Comparison of ENCODE assay signal across 17 cellular contexts in genomic region chr13:30026093-30026492, GRCh38.
DNase-seq lines count a peak whose midpoint lies in the region; ATAC-seq and TF ChIP-seq lines count a peak whose summit lies in the region.
"Had no signal": no experiment of that assay in that cellular context is flagged by ENCODE, and none has a peak within 500 bp of the region (broad histone marks: within the 10 kb centered on the region; RNA-seq: fewer than 3 reads in every experiment).

No MANE protein-coding gene starts in this region.

- H3K36me3 ChIP-seq in H7 (replicated peaks; ENCODE audit: control insufficient read depth, insufficient read depth, low read length) (no peaks in the 10 kb centered on the region), upper lobe of right lung (no peaks in the 10 kb centered on the region)
- H3K36me3 ChIP-seq: thyroid gland had no signal

- H3K9me3 ChIP-seq in upper lobe of right lung = no peaks in the 10 kb centered on the region
- H3K9me3 ChIP-seq: thyroid gland had no signal

- peaks cover 4% of the 10 kb centered on the region for H3K4me1 Mint-ChIP-seq in activated CD8-positive, alpha-beta memory T cell treated with anti-CD3 and anti-CD28 coated beads, Interleukin-2, amount 10 ng/mL, durations not matched to agents 7 days and 5 days

- intact Hi-C loops in upper lobe of right lung (cut with DNase I) = no loop called here

- peak; percentile 83 for DNase-seq in AG20443 (ENCODE audit: low spot score)
- DNase-seq in LHCN-M2 (ENCODE audit: low read depth) = peak; percentile 77
- DNase-seq in dedifferentiated amniotic fluid mesenchymal stem cell (ENCODE audit: extremely low spot score) = peak; percentile 28
- peak; percentile 17 for DNase-seq in mucosa of gallbladder (ENCODE audit: low spot score)
- DNase-seq in activated CD8-positive, alpha-beta memory T cell treated with anti-CD3 and anti-CD28 coated beads, Interleukin-2, amount 10 ng/mL, durations not matched to agents 7 days and 5 days = no peak
- DNase-seq in H7 = no peak
- DNase-seq in upper lobe of right lung = no peak
- DNase-seq: ACHN; amygdala; foreskin keratinocyte; nephron progenitor cell; Right ventricle myocardium superior; stimulated activated CD4-positive, alpha-beta T cell treated with anti-CD3 and anti-CD28 coated beads, Interleukin-2, amount 100 ng/mL, for 24 hours; stimulated activated CD8-positive, alpha-beta memory T cell treated with anti-CD3 and anti-CD28 coated beads, Interleukin-4, amount 100 ng/mL, for 48 hours had no signal

- no peak for TF ChIP-seq CTCF in upper lobe of right lung (IDR thresholded peaks at IDR 0.05)

- no peaks in the 10 kb centered on the region for H3K9me3 Mint-ChIP-seq in activated CD8-positive, alpha-beta memory T cell treated with anti-CD3 and anti-CD28 coated beads, Interleukin-2, amount 10 ng/mL, durations not matched to agents 7 days and 5 days (ENCODE audit: low read depth)
- H3K9me3 Mint-ChIP-seq: nephron progenitor cell had no signal

- no peak for ATAC-seq in activated CD8-positive, alpha-beta memory T cell treated with anti-CD3 and anti-CD28 coated beads, Interleukin-2, amount 10 ng/mL, durations not matched to agents 7 days and 5 days
- ATAC-seq in HG02884 (IDR thresholded peaks at IDR 0.05; ENCODE audit: unreplicated experiment) = no peak
- no peak for ATAC-seq in upper lobe of right lung
- ATAC-seq: foreskin keratinocyte had no signal

- H3K4me3 ChIP-seq in H7 (ENCODE audit: insufficient read depth, low read depth, low read length) (no peak overlapping the region), upper lobe of right lung (no peak overlapping the region)
- H3K4me3 ChIP-seq: lung, thyroid gland had no signal

- no peaks in the 10 kb centered on the region for H3K27me3 ChIP-seq in H7 (ENCODE audit: control insufficient read depth, insufficient read depth, low read length)
- H3K27me3 ChIP-seq in upper lobe of right lung = no peaks in the 10 kb centered on the region
- H3K27me3 ChIP-seq: foreskin keratinocyte, thyroid gland had no signal

- no peaks in the 10 kb centered on the region for H3K4me1 ChIP-seq in upper lobe of right lung

- no peaks in the 10 kb centered on the region for H3K27me3 Mint-ChIP-seq in activated CD8-positive, alpha-beta memory T cell treated with anti-CD3 and anti-CD28 coated beads, Interleukin-2, amount 10 ng/mL, durations not matched to agents 7 days and 5 days

- H3K4me3 Mint-ChIP-seq in activated CD8-positive, alpha-beta memory T cell treated with anti-CD3 and anti-CD28 coated beads, Interleukin-2, amount 10 ng/mL, durations not matched to agents 7 days and 5 days = no peak overlapping the region
- H3K4me3 Mint-ChIP-seq: nephron progenitor cell had no signal

- CTCF ChIA-PET in activated CD8-positive, alpha-beta memory T cell treated with anti-CD3 and anti-CD28 coated beads, Interleukin-2, amount 10 ng/mL, durations not matched to agents 7 days and 5 days (lab: Charles Lee) = interaction anchor here (1.1 kb wide), 1 partner anchor 13 kb away, joined by 3 read pairs; no protein-coding TSS in a partner anchor

- H3K27ac Mint-ChIP-seq in activated CD8-positive, alpha-beta memory T cell treated with anti-CD3 and anti-CD28 coated beads, Interleukin-2, amount 10 ng/mL, durations not matched to agents 7 days and 5 days = no peak overlapping the region
- H3K27ac Mint-ChIP-seq: nephron progenitor cell had no signal

- no peak overlapping the region for H3K27ac ChIP-seq in upper lobe of right lung
- H3K27ac ChIP-seq: foreskin keratinocyte had no signal

- H3K36me3 Mint-ChIP-seq in activated CD8-positive, alpha-beta memory T cell treated with anti-CD3 and anti-CD28 coated beads, Interleukin-2, amount 10 ng/mL, durations not matched to agents 7 days and 5 days = no peaks in the 10 kb centered on the region

Comparison
In these comparisons a context has a peak if more than half of its experiments do, and no peak if none do; other contexts are left out.
1. DNase-seq: peak in AG20443 (single experiment), LHCN-M2 (single experiment), dedifferentiated amniotic fluid mesenchymal stem cell (single experiment) and mucosa of gallbladder (single experiment); none in activated CD8-positive, alpha-beta memory T cell treated with anti-CD3 and anti-CD28 coated beads, Interleukin-2, amount 10 ng/mL, durations not matched to agents 7 days and 5 days (single experiment), H7 (single experiment) and upper lobe of right lung (single experiment).